11 cellular contexts compared by ENCODE assay signal in the genomic region with DNA sequence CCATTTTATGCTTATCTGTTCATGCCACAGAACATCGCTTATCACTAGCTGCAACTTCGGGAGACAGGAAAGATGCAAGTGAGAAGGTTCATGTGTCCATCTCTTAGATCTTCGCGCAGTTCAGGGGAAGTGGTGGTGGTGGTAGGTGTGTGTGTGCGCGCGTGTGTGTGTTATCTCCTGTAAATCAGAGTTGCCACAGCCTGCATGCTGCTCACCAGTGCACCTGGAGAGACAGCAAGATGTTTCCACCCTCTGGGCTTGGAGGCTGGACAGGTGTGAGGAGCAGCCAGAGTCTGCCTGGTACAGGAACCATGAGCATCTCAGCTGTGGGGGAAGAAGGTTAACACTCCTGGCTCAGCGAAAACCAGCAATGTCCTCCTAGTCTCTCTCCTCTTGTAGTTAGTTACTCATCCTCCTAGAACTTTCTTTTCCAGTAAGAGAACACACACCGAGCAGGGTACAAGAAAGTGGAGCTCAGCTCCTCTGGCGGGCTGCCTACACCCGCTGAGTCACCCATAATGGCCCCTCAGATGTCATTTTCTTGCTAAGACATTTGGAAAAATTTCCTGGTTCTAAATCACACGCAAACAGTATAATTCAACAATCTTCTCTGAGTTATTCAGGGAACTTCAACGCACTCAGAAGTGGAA. TPM values are rescaled to one million over a fixed set of nuclear protein-coding genes. Genes with fewer than 3 reads are reported as not detected.
DNase-seq lines count a peak whose midpoint lies in the region; ATAC-seq and TF ChIP-seq lines count a peak whose summit lies in the region.
"Had no signal": no experiment of that assay in that cellular context is flagged by ENCODE, and none has a peak within 500 bp of the region (broad histone marks: within the 10 kb centered on the region; RNA-seq: fewer than 3 reads in every experiment).

No MANE protein-coding gene starts in this region.

- H3K4me3 ChIP-seq in prostate gland, result no peak overlapping the region

- H3K9me3 Mint-ChIP-seq in stimulated activated naive CD8-positive, alpha-beta T cell treated with anti-CD3 and anti-CD28 coated beads, Interleukin-15, amount 100 ng/mL, for 72 hours, result no peaks in the 10 kb centered on the region
- no peaks in the 10 kb centered on the region for H3K9me3 Mint-ChIP-seq in activated naive CD8-positive, alpha-beta T cell (ENCODE audit: low read depth)

- H3K9me3 ChIP-seq in prostate gland, result no peaks in the 10 kb centered on the region
- H3K9me3 ChIP-seq: Caco-2 had no signal

- no peak overlapping the region for H3K27ac ChIP-seq in prostate gland

- no peaks in the 10 kb centered on the region for H3K4me1 ChIP-seq in prostate gland (replicated peaks)

- H3K36me3 ChIP-seq in prostate gland, result no peaks in the 10 kb centered on the region

- H3K4me3 Mint-ChIP-seq in stimulated activated naive CD8-positive, alpha-beta T cell treated with anti-CD3 and anti-CD28 coated beads, Interleukin-15, amount 100 ng/mL, for 72 hours, result no peak overlapping the region
- H3K4me3 Mint-ChIP-seq in activated naive CD8-positive, alpha-beta T cell, result peak overlapping the region; percentile 32

- peak overlapping the region in 1 of 2 donors; percentile 20 for H3K27ac Mint-ChIP-seq in stimulated activated naive CD8-positive, alpha-beta T cell treated with anti-CD3 and anti-CD28 coated beads, Interleukin-15, amount 100 ng/mL, for 72 hours
- H3K27ac Mint-ChIP-seq in activated naive CD8-positive, alpha-beta T cell, result no peak overlapping the region

- no peak for TF ChIP-seq POLR2A in prostate gland (IDR thresholded peaks at IDR 0.05)

- intact Hi-C loops in prostate gland (cut with DNase I), result no loop called here

- WGBS in prostate gland, result 72% methylated on average over 13 of the region's 13 CpGs

- DNase-seq in stimulated activated naive CD8-positive, alpha-beta T cell treated with anti-CD3 and anti-CD28 coated beads, Interleukin-15, amount 100 ng/mL, for 72 hours, result no peak
- DNase-seq in stimulated activated naive CD8-positive, alpha-beta T cell treated with anti-CD3 and anti-CD28 coated beads, Interleukin-15, Interleukin-2, amounts not matched to agents 100 U/mL and 50 U/mL, for 24 hours, result no peak
- peak; percentile 53 for DNase-seq in islet precursor cell
- DNase-seq in prostate gland (ENCODE audit: low spot score), result no peak
- DNase-seq in CD1c-positive myeloid dendritic cell (ENCODE audit: extremely low spot score), result no peak
- no peak for DNase-seq in HCEC 1CT
- DNase-seq: Caco-2; effector CD4-positive, alpha-beta T cell; KBM-7 had no signal

- H3K27me3 Mint-ChIP-seq in stimulated activated naive CD8-positive, alpha-beta T cell treated with anti-CD3 and anti-CD28 coated beads, Interleukin-15, amount 100 ng/mL, for 72 hours, result no peaks in the 10 kb centered on the region
- H3K27me3 Mint-ChIP-seq in activated naive CD8-positive, alpha-beta T cell, result no peaks in the 10 kb centered on the region

- no peaks in the 10 kb centered on the region for H3K36me3 Mint-ChIP-seq in activated naive CD8-positive, alpha-beta T cell

- peaks cover 62% of the 10 kb centered on the region for H3K4me1 Mint-ChIP-seq in stimulated activated naive CD8-positive, alpha-beta T cell treated with anti-CD3 and anti-CD28 coated beads, Interleukin-15, amount 100 ng/mL, for 72 hours
- H3K4me1 Mint-ChIP-seq in activated naive CD8-positive, alpha-beta T cell (ENCODE audit: low read depth), result peaks cover 47% of the 10 kb centered on the region

- ATAC-seq in stimulated activated naive CD8-positive, alpha-beta T cell treated with anti-CD3 and anti-CD28 coated beads, Interleukin-15, amount 100 ng/mL, for 72 hours, result peak; percentile 53
- no peak for ATAC-seq in stimulated activated naive CD8-positive, alpha-beta T cell treated with anti-CD3 and anti-CD28 coated beads, Interleukin-15, Interleukin-2, amounts not matched to agents 100 U/mL and 50 U/mL, for 24 hours
- no peak for ATAC-seq in GM21447 (IDR thresholded peaks at IDR 0.05; ENCODE audit: unreplicated experiment)

- no peak for TF ChIP-seq CTCF in prostate gland (IDR thresholded peaks at IDR 0.05)

- H3K27me3 ChIP-seq in prostate gland (replicated peaks; ENCODE audit: insufficient read depth), result no peaks in the 10 kb centered on the region

RNA-seq across cellular contexts. Expression of gene TUBB1, which starts 5.1 kb away (rescaled TPM):
- not detected for total RNA-seq in prostate gland

RNA-seq across cellular contexts. Expression of gene CTSZ, which starts 7.0 kb away (rescaled TPM):
- 100 to 1,000 TPM in 1 of 2 donors, 10 to 100 TPM in 1; 93.6 to 130 TPM for total RNA-seq in prostate gland

RNA-seq across cellular contexts. Expression of gene ATP5F1E, which starts 18.1 kb away (rescaled TPM):
- 10 to 100 TPM; 23.5 to 24.4 TPM for total RNA-seq in prostate gland

RNA-seq across cellular contexts. Expression of gene PRELID3B, which starts 28.5 kb away (rescaled TPM):
- 10 to 100 TPM; 28.9 to 35.6 TPM for total RNA-seq in prostate gland

RNA-seq across cellular contexts. Expression of gene NELFCD, which starts 33.0 kb away (rescaled TPM):
- total RNA-seq in prostate gland, result 10 to 100 TPM; 55.0 to 85.2 TPM
